10 cellular contexts compared by ENCODE assay signal in the genomic region with DNA sequence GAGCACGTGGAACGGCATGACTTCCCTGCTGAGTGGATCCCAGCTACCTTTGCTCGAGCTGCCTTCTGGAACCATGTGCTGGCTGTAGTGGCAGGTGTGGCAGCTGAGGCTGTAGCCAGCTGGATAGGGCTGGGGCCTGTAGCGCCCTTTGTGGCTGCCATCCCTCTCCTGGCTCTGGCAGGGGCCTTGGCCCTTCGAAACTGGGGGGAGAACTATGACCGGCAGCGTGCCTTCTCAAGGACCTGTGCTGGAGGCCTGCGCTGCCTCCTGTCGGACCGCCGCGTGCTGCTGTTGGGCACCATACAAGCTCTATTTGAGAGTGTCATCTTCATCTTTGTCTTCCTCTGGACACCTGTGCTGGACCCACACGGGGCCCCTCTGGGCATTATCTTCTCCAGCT. TPM values are rescaled to one million over a fixed set of nuclear protein-coding genes. Genes with fewer than 3 reads are reported as not detected.
DNase-seq lines count a peak whose midpoint lies in the region; ATAC-seq and TF ChIP-seq lines count a peak whose summit lies in the region.
"Had no signal": no experiment of that assay in that cellular context is flagged by ENCODE, and none has a peak within 500 bp of the region (broad histone marks: within the 10 kb centered on the region; RNA-seq: fewer than 3 reads in every experiment).

No MANE protein-coding gene starts in this region.

- CTCF ChIA-PET in activated CD4-positive, alpha-beta T cell treated with anti-CD3 and anti-CD28 coated beads for 36 hours (lab: Charles Lee): interaction anchor here (1.4 to 4.7 kb wide), 5 partner anchors 11 to 68 kb away, joined by 4 to 35 read pairs (median 6); a partner anchor contains a TSS

- no peaks in the 10 kb centered on the region for H3K9me3 Mint-ChIP-seq in activated CD4-positive, alpha-beta T cell treated with anti-CD3 and anti-CD28 coated beads for 36 hours (ENCODE audit: low read depth)
- H3K9me3 Mint-ChIP-seq in stimulated activated naive B cell treated with anti-CD40 and anti-IgM and Interleukin-4, amounts not matched to agents 10 μg/mL and 1 μg/mL and 100 μg/mL, for 72 hours: no peaks in the 10 kb centered on the region

- peak overlapping the region; percentile 89 for H3K4me3 ChIP-seq in fibroblast of pulmonary artery (replicated peaks; ENCODE audit: low read depth, low read length)

- peaks cover 36% of the 10 kb centered on the region for H3K4me1 Mint-ChIP-seq in activated CD4-positive, alpha-beta T cell treated with anti-CD3 and anti-CD28 coated beads for 36 hours
- H3K4me1 Mint-ChIP-seq in stimulated activated naive B cell treated with anti-CD40 and anti-IgM and Interleukin-4, amounts not matched to agents 10 μg/mL and 1 μg/mL and 100 μg/mL, for 72 hours: peaks cover 39 to 67% of the 10 kb centered on the region in 2 donors

- no peak for TF ChIP-seq CTCF in VCaP (conservative IDR thresholded peaks at IDR 0.05)
- no peak for TF ChIP-seq CTCF in fibroblast of pulmonary artery (IDR thresholded peaks at IDR 0.05; ENCODE audit: low read length, missing control alignments)

- peak overlapping the region; percentile 97 for H3K4me3 Mint-ChIP-seq in activated CD4-positive, alpha-beta T cell treated with anti-CD3 and anti-CD28 coated beads for 36 hours
- H3K4me3 Mint-ChIP-seq in stimulated activated naive B cell treated with anti-CD40 and anti-IgM and Interleukin-4, amounts not matched to agents 10 μg/mL and 1 μg/mL and 100 μg/mL, for 72 hours: peak overlapping the region; percentile 95 to 99

- H3K27me3 Mint-ChIP-seq in activated CD4-positive, alpha-beta T cell treated with anti-CD3 and anti-CD28 coated beads for 36 hours: no peaks in the 10 kb centered on the region
- H3K27me3 Mint-ChIP-seq in stimulated activated naive B cell treated with anti-CD40 and anti-IgM and Interleukin-4, amounts not matched to agents 10 μg/mL and 1 μg/mL and 100 μg/mL, for 72 hours: no peaks in the 10 kb centered on the region

- POLR2A ChIA-PET in activated CD4-positive, alpha-beta T cell treated with anti-CD3 and anti-CD28 coated beads for 36 hours (lab: Charles Lee): interaction anchor here (1.2 kb wide), 1 partner anchor 38 kb away, joined by 3 read pairs; no protein-coding TSS in a partner anchor

- ATAC-seq in activated CD4-positive, alpha-beta T cell treated with anti-CD3 and anti-CD28 coated beads for 36 hours: no peak
- ATAC-seq in stimulated activated naive B cell treated with anti-CD40 and anti-IgM and Interleukin-4, amounts not matched to agents 10 μg/mL and 1 μg/mL and 100 μg/mL, for 72 hours (replicated peaks): no peak
- ATAC-seq in HG02884 (IDR thresholded peaks at IDR 0.05; ENCODE audit: unreplicated experiment): no peak

- intact Hi-C loops in activated CD4-positive, alpha-beta T cell treated with anti-CD3 and anti-CD28 coated beads for 36 hours (cut with DNase I, micrococcal nuclease): no loop called here

- H3K27ac ChIP-seq in VCaP: peak overlapping the region; percentile 88

- DNase-seq in activated CD4-positive, alpha-beta T cell treated with anti-CD3 and anti-CD28 coated beads for 36 hours: no peak
- no peak for DNase-seq in activated CD4-positive, alpha-beta T cell treated with anti-CD3 and anti-CD28 coated beads for 4 hours
- no peak for DNase-seq in fibroblast of pulmonary artery (ENCODE audit: low read depth)
- no peak for DNase-seq in stimulated activated naive B cell treated with anti-CD40 and anti-IgM and Interleukin-4, amounts not matched to agents 10 μg/mL and 1 μg/mL and 100 μg/mL, for 72 hours
- no peak for DNase-seq in NCI-H510A treated with DMSO at 0.1 percent for 48 hours (lab: John Stamatoyannopoulos, UW)
- DNase-seq in GM19240 (ENCODE audit: insufficient read length, low spot score): no peak
- DNase-seq: AML-193, NCI-H187 had no signal

- H3K36me3 Mint-ChIP-seq in activated CD4-positive, alpha-beta T cell treated with anti-CD3 and anti-CD28 coated beads for 36 hours (ENCODE audit: low read depth): peaks cover 8% of the 10 kb centered on the region
- peaks cover 25 to 38% of the 10 kb centered on the region in 2 donors for H3K36me3 Mint-ChIP-seq in stimulated activated naive B cell treated with anti-CD40 and anti-IgM and Interleukin-4, amounts not matched to agents 10 μg/mL and 1 μg/mL and 100 μg/mL, for 72 hours

- H3K27ac Mint-ChIP-seq in activated CD4-positive, alpha-beta T cell treated with anti-CD3 and anti-CD28 coated beads for 36 hours: peak overlapping the region; percentile 95
- H3K27ac Mint-ChIP-seq in stimulated activated naive B cell treated with anti-CD40 and anti-IgM and Interleukin-4, amounts not matched to agents 10 μg/mL and 1 μg/mL and 100 μg/mL, for 72 hours: peak overlapping the region; percentile 96

RNA-seq across cellular contexts. Expression of a gene that starts 14.8 kb away (rescaled TPM):
- total RNA-seq in activated CD4-positive, alpha-beta T cell treated with anti-CD3 and anti-CD28 coated beads for 36 hours: 10 to 100 TPM; 60.8 to 66.9 TPM

RNA-seq across cellular contexts. Expression of a gene that starts 21.3 kb away (rescaled TPM):
- total RNA-seq in activated CD4-positive, alpha-beta T cell treated with anti-CD3 and anti-CD28 coated beads for 36 hours: 10 to 100 TPM; 20.0 to 21.6 TPM

RNA-seq across cellular contexts. Expression of a gene that starts 42.0 kb away (rescaled TPM):
- total RNA-seq in activated CD4-positive, alpha-beta T cell treated with anti-CD3 and anti-CD28 coated beads for 36 hours: 100 to 1,000 TPM; 253 to 322 TPM

RNA-seq across cellular contexts. Expression of a gene that starts 46.2 kb away (rescaled TPM):
- total RNA-seq in activated CD4-positive, alpha-beta T cell treated with anti-CD3 and anti-CD28 coated beads for 36 hours: 10 to 100 TPM; 61.9 to 68.8 TPM

RNA-seq across cellular contexts. Expression of a gene that starts 46.2 kb away (rescaled TPM):
- total RNA-seq in activated CD4-positive, alpha-beta T cell treated with anti-CD3 and anti-CD28 coated beads for 36 hours: 10 to 100 TPM; 73.0 to 77.6 TPM
